In the genomic region with DNA sequence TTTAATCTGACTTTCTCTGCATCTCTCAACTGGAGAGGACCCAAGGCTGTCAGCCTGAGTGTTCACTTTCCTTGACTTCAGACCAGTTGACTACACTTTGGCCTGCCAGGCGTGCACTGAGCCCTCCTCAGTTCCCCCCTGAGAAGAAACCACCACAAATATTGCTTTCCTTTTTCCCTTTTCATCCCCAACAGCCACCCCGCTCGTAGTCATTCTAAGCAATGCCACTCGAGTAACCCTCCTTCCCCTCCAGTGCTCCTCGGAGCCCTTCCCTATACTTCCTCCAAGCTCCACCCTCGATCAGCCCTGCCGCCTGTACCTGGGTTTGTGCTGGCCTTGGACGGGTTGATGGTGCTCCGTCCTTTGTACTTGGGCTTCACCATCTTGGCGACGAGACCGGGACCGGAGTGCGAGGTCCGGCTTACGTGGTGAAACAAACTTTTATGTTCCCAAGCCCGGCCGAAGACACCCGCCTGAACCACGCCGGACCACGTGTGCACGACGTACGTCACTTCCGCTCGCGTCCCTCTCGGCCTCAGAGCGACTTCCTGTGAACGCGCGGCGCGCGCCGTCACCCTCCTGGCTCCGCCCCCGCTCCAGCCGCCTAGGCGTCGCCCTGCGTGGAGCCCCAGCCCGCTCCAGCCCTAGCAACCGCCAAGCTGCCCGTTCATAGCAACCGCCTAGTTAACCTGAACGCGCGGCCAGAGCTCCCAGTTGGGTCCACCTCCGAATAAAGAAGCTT, we compare ENCODE assay signal across 8 cellular contexts. TPM values are rescaled to one million over a fixed set of nuclear protein-coding genes. Genes with fewer than 3 reads are reported as not detected.
A peak's percentile ranks its signal among the peaks of the same experiment; 100 is the strongest.
DNase-seq lines count a peak whose midpoint lies in the region; ATAC-seq, FAIRE-seq and TF ChIP-seq lines count a peak whose summit lies in the region.

A gene (minus strand): TSS at position 498 of the 742 bp plus-strand sequence. CDS start 115 bp downstream, at position 383.

- no peaks in the 10 kb centered on the region for H3K27me3 ChIP-seq in heart right ventricle
- H3K27me3 ChIP-seq in upper lobe of right lung = no peaks in the 10 kb centered on the region

- 0% methylated on average over 50 to 51 of the region's 51 CpGs for WGBS in heart right ventricle, 2 donors

- H3K27ac ChIP-seq in heart right ventricle (peak within 1 kb of the TSS; percentile 2 to 85 (median 76)), upper lobe of right lung (peak within 1 kb of the TSS; percentile 85)

- H3K4me1 ChIP-seq in heart right ventricle (peaks cover 6 to 28% (median 20%) of the 10 kb centered on the region in 9 donors), upper lobe of right lung (peaks cover 17% of the 10 kb centered on the region)

- H3K9me3 ChIP-seq in heart right ventricle (no peaks in the 10 kb centered on the region), upper lobe of right lung (no peaks in the 10 kb centered on the region)

- peak; percentile 95 for DNase-seq in GM12892 (ENCODE audit: insufficient read length)
- peak; percentile 89 for DNase-seq in NCI-H146 (lab: John Stamatoyannopoulos, UW)
- peak; percentile 92 to 97 (median 95) for DNase-seq in T-helper 1 cell
- peak; percentile 93 for DNase-seq in amniotic epithelial cell (ENCODE audit: low read depth)
- peak; percentile 97 to 99 for DNase-seq in heart right ventricle
- peak; percentile 100 for DNase-seq in posterior vena cava (ENCODE audit: low spot score)
- DNase-seq in upper lobe of right lung = peak; percentile 99

- H3K4me3 ChIP-seq in heart right ventricle = peak within 1 kb of the TSS; percentile 59 to 78 (median 70)
- H3K4me3 ChIP-seq in upper lobe of right lung = peak within 1 kb of the TSS; percentile 74

- TF ChIP-seq CTCF in heart right ventricle (IDR thresholded peaks at IDR 0.05) (no peak), upper lobe of right lung (IDR thresholded peaks at IDR 0.05) (no peak)

- H3K36me3 ChIP-seq in heart right ventricle (peaks cover 0 to 34% (median 21%) of the 10 kb centered on the region in 9 donors), upper lobe of right lung (peaks cover 31% of the 10 kb centered on the region)

- peak; percentile 98 for FAIRE-seq in GM12892 (lab: Jason Lieb, UNC)

- ATAC-seq in HG02852 (IDR thresholded peaks at IDR 0.05; ENCODE audit: unreplicated experiment) = peak; percentile 95
- peak; percentile 100 for ATAC-seq in heart right ventricle
- peak; percentile 100 for ATAC-seq in upper lobe of right lung

- intact Hi-C loops in heart right ventricle (cut with DNase I) = loop anchor here in 4 of 10 donors (2.0 to 10.0 kb wide), 7 partner anchors 43 to 123 kb away; a partner anchor contains a TSS
- intact Hi-C loops in posterior vena cava (cut with DNase I) = loop anchor here in 1 of 2 donors (5.0 kb wide), 1 partner anchor 717 kb away; no protein-coding TSS in a partner anchor
- intact Hi-C loops in upper lobe of right lung (cut with DNase I) = no loop called here

- TF ChIP-seq POLR2A in GM12892 (IDR thresholded peaks at IDR 0.05; ENCODE audit: low read depth, low read length) = peak; percentile 95

RNA-seq across cellular contexts. Expression of the gene that starts here (rescaled TPM):
- 60.4 TPM for polyA plus RNA-seq in GM12892 (2012; ENCODE audit: missing spikeins)
- 10 to 100 TPM; 20.2 to 35.4 (median 22.3) TPM for total RNA-seq in heart right ventricle
- polyA plus RNA-seq in heart right ventricle = 100 to 1,000 TPM in 1 of 2 donors, 10 to 100 TPM in 1; 41.5 to 196 TPM
- total RNA-seq in posterior vena cava = 10 to 100 TPM; 35.7 to 40.0 TPM
- 36.5 TPM for total RNA-seq in upper lobe of right lung

Comparison
In these comparisons a context has a peak if more than half of its experiments do, and no peak if none do; other contexts are left out.
1. Peak in every context shown above with its lines: DNase-seq, ATAC-seq, H3K4me3 ChIP-seq and H3K27ac ChIP-seq.